1 cellular context compared by ENCODE assay signal in genomic region chr18:55577812-55578539, GRCh38.
TF ChIP-seq lines count a peak whose summit lies in the region.

No MANE protein-coding gene starts in this region.

TF ChIP-seq in GM12878, 131 proteins besides CTCF, POLR2A, EP300 and RAD21 (continued from another document):
- TF ChIP-seq ZNF592 (IDR thresholded peaks at IDR 0.05) (no peak), RFX5 (IDR thresholded peaks at IDR 0.05; ENCODE audit: low read depth, low read length) (no peak), ATF3 (IDR thresholded peaks at IDR 0.05; ENCODE audit: borderline replicate concordance, extremely low read depth, low read depth, low read length) (no peak), STAT3 (IDR thresholded peaks at IDR 0.05; ENCODE audit: low read depth, low read length) (no peak), TCF12 (IDR thresholded peaks at IDR 0.05; ENCODE audit: low read depth, low read length) (no peak)
TF ChIP-seq in GM12878: peak in this region for 0.
